In the genomic region with DNA sequence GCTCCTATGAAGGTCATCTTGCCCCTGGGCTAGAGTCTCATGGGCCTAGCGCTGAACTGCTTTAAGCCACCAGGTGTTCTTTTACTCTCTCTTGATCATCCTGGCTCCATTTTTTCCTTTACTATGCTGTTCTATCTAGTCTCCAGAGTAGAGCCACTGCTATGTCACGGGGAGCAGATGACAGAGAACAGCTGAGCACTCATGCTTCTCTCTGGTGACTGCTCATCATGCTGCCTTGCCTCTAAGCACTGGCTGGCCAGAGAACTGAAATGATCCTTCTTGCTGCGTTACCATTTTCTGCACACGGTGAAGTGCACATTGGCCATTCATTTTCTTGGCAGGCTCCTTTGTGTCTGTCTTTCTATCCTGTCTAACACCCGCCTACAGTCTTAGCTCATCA, we compare ENCODE assay signal across 20 cellular contexts.
"Had no signal": no experiment of that assay in that cellular context is flagged by ENCODE, and none has a peak within 500 bp of the region (broad histone marks: within the 10 kb centered on the region; RNA-seq: fewer than 3 reads in every experiment).

No MANE protein-coding gene starts in this region.

- H3K27me3 ChIP-seq: cardiac muscle cell, hepatocyte, right lobe of liver, upper lobe of right lung had no signal

- H3K27ac Mint-ChIP-seq: activated CD4-positive, alpha-beta T cell treated with anti-CD3 and anti-CD28 coated beads, Interleukin-2, amount 10 ng/mL, durations not matched to agents 24 days and 14 days; activated CD8-positive, alpha-beta T cell treated with anti-CD3 and anti-CD28 coated beads for 36 hours; activated naive CD8-positive, alpha-beta T cell treated with anti-CD3 and anti-CD28 coated beads for 36 hours; activated T-helper 17 cell treated with anti-CD3 and anti-CD28 coated beads, Interleukin-2, amount 50 U/mL, for 72 hours had no signal

- H3K36me3 Mint-ChIP-seq: activated naive CD8-positive, alpha-beta T cell treated with anti-CD3 and anti-CD28 coated beads for 36 hours had no signal

- H3K4me3 ChIP-seq: cardiac muscle cell, hepatocyte, lower lobe of right lung, prostate gland, right lobe of liver, smooth muscle cell, thoracic aorta, upper lobe of right lung had no signal

- ATAC-seq: activated CD8-positive, alpha-beta T cell treated with anti-CD3 and anti-CD28 coated beads for 36 hours; activated T-helper 17 cell treated with anti-CD3 and anti-CD28 coated beads, Interleukin-2, amount 50 U/mL, for 72 hours; lower lobe of right lung; right lobe of liver; upper lobe of right lung had no signal

- H2AFZ ChIP-seq: hepatocyte had no signal

- H3K4me3 Mint-ChIP-seq: activated CD4-positive, alpha-beta T cell treated with anti-CD3 and anti-CD28 coated beads, Interleukin-2, amount 10 ng/mL, durations not matched to agents 24 days and 14 days; activated CD8-positive, alpha-beta T cell treated with anti-CD3 and anti-CD28 coated beads for 36 hours; activated naive CD8-positive, alpha-beta T cell treated with anti-CD3 and anti-CD28 coated beads for 36 hours; activated T-helper 17 cell treated with anti-CD3 and anti-CD28 coated beads, Interleukin-2, amount 50 U/mL, for 72 hours had no signal

- H3K36me3 ChIP-seq: cardiac muscle cell, lower lobe of right lung, prostate gland, right lobe of liver, thoracic aorta, upper lobe of right lung had no signal

- DNase-seq: activated CD4-positive, alpha-beta T cell treated with anti-CD3 and anti-CD28 coated beads, Interleukin-2, amount 10 ng/mL, durations not matched to agents 24 days and 14 days; activated CD8-positive, alpha-beta T cell treated with anti-CD3 and anti-CD28 coated beads for 36 hours; activated naive CD4-positive, alpha-beta T cell; activated naive CD8-positive, alpha-beta T cell treated with anti-CD3 and anti-CD28 coated beads for 36 hours; activated T-cell treated with anti-CD3 and anti-CD28 coated beads, Interleukin-2, amount 50 U/mL, for 1 hour; amniotic stem cell; dermis blood vessel endothelial cell; effector memory CD4-positive, alpha-beta T cell; lower lobe of right lung; midbrain; right lobe of liver; stimulated activated CD4-positive, alpha-beta T cell treated with anti-CD3 and anti-CD28 coated beads, Interleukin-4, amount 100 ng/mL, for 1 hour; upper lobe of right lung had no signal

- H3K27me3 Mint-ChIP-seq: activated CD4-positive, alpha-beta T cell treated with anti-CD3 and anti-CD28 coated beads, Interleukin-2, amount 10 ng/mL, durations not matched to agents 24 days and 14 days; activated CD8-positive, alpha-beta T cell treated with anti-CD3 and anti-CD28 coated beads for 36 hours; activated naive CD8-positive, alpha-beta T cell treated with anti-CD3 and anti-CD28 coated beads for 36 hours; activated T-helper 17 cell treated with anti-CD3 and anti-CD28 coated beads, Interleukin-2, amount 50 U/mL, for 72 hours had no signal

- H3K9me3 ChIP-seq: lower lobe of right lung, prostate gland, right lobe of liver, thoracic aorta, upper lobe of right lung had no signal

- H3K9me3 Mint-ChIP-seq: activated CD4-positive, alpha-beta T cell treated with anti-CD3 and anti-CD28 coated beads, Interleukin-2, amount 10 ng/mL, durations not matched to agents 24 days and 14 days; activated CD8-positive, alpha-beta T cell treated with anti-CD3 and anti-CD28 coated beads for 36 hours; activated naive CD8-positive, alpha-beta T cell treated with anti-CD3 and anti-CD28 coated beads for 36 hours; activated T-helper 17 cell treated with anti-CD3 and anti-CD28 coated beads, Interleukin-2, amount 50 U/mL, for 72 hours had no signal

- FAIRE-seq: endothelial cell of umbilical vein had no signal

- H3K79me2 ChIP-seq: hepatocyte had no signal

- H3K27ac ChIP-seq: cardiac muscle cell, hepatocyte, lower lobe of right lung, prostate gland, right lobe of liver, thoracic aorta, upper lobe of right lung had no signal

- H3K4me2 ChIP-seq: hepatocyte, smooth muscle cell had no signal

- H3K4me1 ChIP-seq: lower lobe of right lung, prostate gland, right lobe of liver had no signal
